Comparison of ENCODE assay signal across 12 cellular contexts in the genomic region with DNA sequence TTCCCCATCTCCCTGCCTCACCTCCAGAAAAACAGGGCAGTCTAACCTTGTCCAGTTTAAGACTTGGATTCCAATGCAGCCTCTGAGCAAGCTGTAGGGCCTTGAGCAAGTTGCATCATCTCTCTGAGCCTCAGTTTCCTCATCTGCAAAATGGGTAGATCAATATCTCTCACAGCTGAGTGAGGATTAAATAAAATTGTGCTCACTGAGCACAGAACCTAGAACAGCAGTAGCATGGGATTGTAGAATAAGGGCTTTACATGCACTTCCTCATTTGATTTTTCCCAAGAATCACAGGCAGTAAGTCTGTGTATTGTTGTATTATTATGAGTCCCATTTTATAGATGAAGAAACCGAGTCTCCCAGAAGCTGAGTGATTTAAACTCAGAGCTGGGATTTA.
"Had no signal": no experiment of that assay in that cellular context is flagged by ENCODE, and none has a peak within 500 bp of the region (broad histone marks: within the 10 kb centered on the region; RNA-seq: fewer than 3 reads in every experiment).

No MANE protein-coding gene starts in this region.

- H3K9me3 ChIP-seq: heart left ventricle, left ventricle myocardium inferior, tibial nerve, vagina had no signal

- H3K27me3 Mint-ChIP-seq: T-helper 17 cell had no signal

- DNase-seq: activated CD4-positive, alpha-beta T cell treated with anti-CD3 and anti-CD28 coated beads, Interleukin-2, amount 50 U/mL, for 48 hours; activated naive CD4-positive, alpha-beta T cell; foreskin melanocyte; heart left ventricle; left ventricle myocardium inferior; mesenchymal stem cell; T-helper 17 cell had no signal

- H3K9me3 Mint-ChIP-seq: stimulated activated effector memory CD8-positive, alpha-beta T cell treated with anti-CD3 and anti-CD28 coated beads, Interleukin-12 subunit alpha, Interleukin-12 subunit beta, amount 100 ng/mL, for 72 hours had no signal

- H3K4me3 Mint-ChIP-seq: T-helper 17 cell had no signal

- H3K27ac Mint-ChIP-seq: stimulated activated effector memory CD8-positive, alpha-beta T cell treated with anti-CD3 and anti-CD28 coated beads, Interleukin-12 subunit alpha, Interleukin-12 subunit beta, amount 100 ng/mL, for 72 hours had no signal

- H3K36me3 Mint-ChIP-seq: stimulated activated effector memory CD8-positive, alpha-beta T cell treated with anti-CD3 and anti-CD28 coated beads, Interleukin-12 subunit alpha, Interleukin-12 subunit beta, amount 100 ng/mL, for 72 hours had no signal

- ATAC-seq: heart left ventricle had no signal

- H3K4me3 ChIP-seq: cardiac muscle cell, skin epidermis, vagina had no signal

- H3K36me3 ChIP-seq: cardiac muscle cell, heart left ventricle, left ventricle myocardium inferior, tibial nerve, vagina had no signal

- H3K27ac ChIP-seq: cardiac muscle cell, heart left ventricle, left ventricle myocardium inferior, skin epidermis, tibial nerve, vagina had no signal

- H3K27me3 ChIP-seq: vagina had no signal
